14 cellular contexts compared by ENCODE assay signal in genomic region chr4:83961575-83961974, GRCh38.
DNase-seq lines count a peak whose midpoint lies in the region; ATAC-seq, FAIRE-seq and TF ChIP-seq lines count a peak whose summit lies in the region.
"Had no signal": no experiment of that assay in that cellular context is flagged by ENCODE, and none has a peak within 500 bp of the region (broad histone marks: within the 10 kb centered on the region; RNA-seq: fewer than 3 reads in every experiment).

No MANE protein-coding gene starts in this region.

- H2AFZ ChIP-seq in HepG2 (ENCODE audit: low read length), result no peak overlapping the region

- H3K27ac ChIP-seq in HepG2 (ENCODE audit: extremely low read length, insufficient read depth, low read length), result no peak overlapping the region
- no peak overlapping the region for H3K27ac ChIP-seq in right lobe of liver
- no peak overlapping the region for H3K27ac ChIP-seq in RWPE1
- H3K27ac ChIP-seq in vagina, result no peak overlapping the region
- H3K27ac ChIP-seq: Peyer's patch, uterus had no signal

- TF ChIP-seq EP300 in HepG2 (IDR thresholded peaks at IDR 0.05; ENCODE audit: low read depth in 2 of 2, low read length in 2 of 2), result no peak
- TF ChIP-seq EP300 in HepG2 (CRISPR knock-in tag; IDR thresholded peaks at IDR 0.05; ENCODE audit: borderline replicate concordance), result no peak

- H3K4me3 ChIP-seq in HepG2 (replicated peaks in 1 of 3; ENCODE audit: insufficient read depth in 1 of 3, low read depth in 2 of 3, low read length in 3 of 3) (no peak overlapping the region), right lobe of liver (no peak overlapping the region), vagina (no peak overlapping the region)
- H3K4me3 ChIP-seq: mucosa of descending colon, Peyer's patch, uterus had no signal

- intact Hi-C loops in HepG2 (cut with micrococcal nuclease; ENCODE audit: unreplicated experiment), result loop anchor here (1.0 kb wide), 1 partner anchor 190 kb away; no protein-coding TSS in a partner anchor
- intact Hi-C loops in right lobe of liver (cut with DNase I), result no loop called here
- intact Hi-C loops in vagina (cut with DNase I), result no loop called here

- H4K20me1 ChIP-seq in HepG2 (ENCODE audit: insufficient read depth, low read length), result no peaks in the 10 kb centered on the region

- no peak for TF ChIP-seq CTCF in HepG2 (CRISPR knock-in tag; IDR thresholded peaks at IDR 0.05)
- TF ChIP-seq CTCF in right lobe of liver (IDR thresholded peaks at IDR 0.05), result no peak
- no peak for TF ChIP-seq CTCF in RWPE1 (conservative IDR thresholded peaks at IDR 0.05; ENCODE audit: low read depth)
- no peak for TF ChIP-seq CTCF in vagina (IDR thresholded peaks at IDR 0.05)

- H3K79me2 ChIP-seq in HepG2 (ENCODE audit: insufficient read depth, low read length), result no peaks in the 10 kb centered on the region

- H3K9me3 ChIP-seq in HepG2 (ENCODE audit: low read length) (peaks cover 16% of the 10 kb centered on the region), right lobe of liver (no peaks in the 10 kb centered on the region), vagina (no peaks in the 10 kb centered on the region)
- H3K9me3 ChIP-seq: Peyer's patch, uterus had no signal

- H3K4me2 ChIP-seq in HepG2 (ENCODE audit: low read depth, low read length), result no peak overlapping the region

- FAIRE-seq in HepG2 (lab: Jason Lieb, UNC), result no peak

- POLR2A ChIA-PET in HepG2 (lab: Yijun Ruan, JAX) (no interaction called here), RWPE1 (lab: Yijun Ruan, JAX; ENCODE audit: low non-redundant PET) (no interaction called here)

- 2% methylated on average over 3 of the region's 3 CpGs for WGBS in HepG2 (ENCODE audit: low lambda C conversion rate)
- WGBS in right lobe of liver (ENCODE audit: insufficient coverage, low coverage, low lambda C conversion rate, missing lambda C conversion rate), result 24% methylated on average over 3 of the region's 3 CpGs

- ATAC-seq in HepG2 (no peak), right lobe of liver (no peak), GM18909 (IDR thresholded peaks at IDR 0.05; ENCODE audit: poor library complexity, unreplicated experiment) (no peak)
- ATAC-seq: activated CD4-positive, CD25-positive, alpha-beta regulatory T cell treated with anti-CD3 and anti-CD28 coated beads, Interleukin-2, amount 50 U/mL, for 24 hours; mucosa of descending colon had no signal

- in situ Hi-C loops in HepG2 (cut with HindIII; ENCODE audit: extremely low pct_ligation_motif_present, low pct_unique_long_range_greater_than_20kb), result no loop called here

- no peaks in the 10 kb centered on the region for H3K27me3 ChIP-seq in HepG2 (ENCODE audit: control insufficient read depth in 1 of 2, insufficient read depth in 2 of 2, low read length in 2 of 2)
- H3K27me3 ChIP-seq in right lobe of liver, result no peaks in the 10 kb centered on the region
- H3K27me3 ChIP-seq in vagina, result no peaks in the 10 kb centered on the region
- H3K27me3 ChIP-seq: Peyer's patch, uterus had no signal

- TF ChIP-seq RAD21 in HepG2 (CRISPR knock-in tag; IDR thresholded peaks at IDR 0.05), result no peak

- no peak overlapping the region for H3K9ac ChIP-seq in HepG2 (ENCODE audit: insufficient read depth, low read depth, low read length)

- DNase-seq in HepG2 (ENCODE audit: low spot score) (no peak), right lobe of liver (no peak), RWPE1 (ENCODE audit: low spot score) (peak; percentile 5), erythroblast (lab: John Stamatoyannopoulos, UW) (peak; percentile 2 to 11), germinal center (ENCODE audit: low spot score) (no peak), vagina (ENCODE audit: extremely low spot score in 2 of 2) (no peak), NCI-H345 (lab: John Stamatoyannopoulos, UW) (no peak)
- DNase-seq: cortex of kidney, mucosa of descending colon, NCI-H187 treated with DMSO at 0.1 percent for 48 hours, Peyer's patch, uterus had no signal

- H3K4me1 ChIP-seq in HepG2 (ENCODE audit: insufficient read depth, low read length) (no peaks in the 10 kb centered on the region), right lobe of liver (no peaks in the 10 kb centered on the region), vagina (no peaks in the 10 kb centered on the region)
- H3K4me1 ChIP-seq: Peyer's patch, uterus had no signal

- no TSS peak for BruUV-seq in HepG2 (replicated peaks; lab: Mats Ljungman, UMichigan)

- TF ChIP-seq POLR2A in HepG2 (IDR thresholded peaks at IDR 0.05; ENCODE audit: insufficient read depth in 1 of 2, low read depth in 2 of 2, low read length in 2 of 2) (no peak), right lobe of liver (IDR thresholded peaks at IDR 0.05) (no peak), erythroblast (IDR thresholded peaks at IDR 0.05; ENCODE audit: low read length) (no peak), vagina (IDR thresholded peaks at IDR 0.05) (no peak)

- CTCF ChIA-PET in HepG2 (lab: Yijun Ruan, JAX; ENCODE audit: low intra/inter-chr PET ratio, low total read pairs), result interaction anchor here (1.2 to 3.0 kb wide), 2 partner anchors 190 to 317 kb away, joined by 3 to 13 read pairs; no protein-coding TSS in a partner anchor
- CTCF ChIA-PET in RWPE1 (lab: Yijun Ruan, JAX), result interaction anchor here (0.5 to 1.9 kb wide), 5 partner anchors 60 to 532 kb away, joined by 3 to 14 read pairs (median 4); no protein-coding TSS in a partner anchor

- no peaks in the 10 kb centered on the region for H3K36me3 ChIP-seq in HepG2 (replicated peaks in 1 of 2; ENCODE audit: control insufficient read depth in 1 of 2, insufficient read depth in 2 of 2, low read length in 2 of 2)
- H3K36me3 ChIP-seq in right lobe of liver, result no peaks in the 10 kb centered on the region
- no peaks in the 10 kb centered on the region for H3K36me3 ChIP-seq in vagina
- H3K36me3 ChIP-seq: Peyer's patch, uterus had no signal

TF ChIP-seq in HepG2, 621 proteins besides CTCF, POLR2A, EP300 and RAD21:
- TF ChIP-seq STAG1 (CRISPR knock-in tag; IDR thresholded peaks at IDR 0.05) (0 out of 2 replicates have a peak, but pooled peaks have one; percentile 10), HES4 (CRISPR knock-in tag; IDR thresholded peaks at IDR 0.05; ENCODE audit: borderline replicate concordance) (no peak)

Comparison
In these comparisons a context has a peak if more than half of its experiments do, and no peak if none do; other contexts are left out.
1. DNase-seq: peak in RWPE1 (single experiment) and erythroblast (2 of 2); none in HepG2 (single experiment), right lobe of liver (0 of 3), germinal center (single experiment), vagina (0 of 2) and NCI-H345 (single experiment).